In genomic region chr11:118198370-118198769, GRCh38 we compare ENCODE assay signal across 1 cellular context.
TF ChIP-seq lines count a peak whose summit lies in the region.

No MANE protein-coding gene starts in this region.

TF ChIP-seq in SK-N-SH treated with all-trans-retinoic acid at 6 μM for 48 hours, 23 proteins besides CTCF, POLR2A, EP300 and RAD21 (continued from another document):
- no peak for TF ChIP-seq OSR1 (CRISPR knock-in tag; IDR thresholded peaks at IDR 0.05)
- no peak for TF ChIP-seq RARB (CRISPR knock-in tag; IDR thresholded peaks at IDR 0.05)
- no peak for TF ChIP-seq GLIS3 (CRISPR knock-in tag; IDR thresholded peaks at IDR 0.05)
- no peak for TF ChIP-seq PPARA (CRISPR knock-in tag; IDR thresholded peaks at IDR 0.05; ENCODE audit: borderline replicate concordance)
- TF ChIP-seq, protein P1, sequence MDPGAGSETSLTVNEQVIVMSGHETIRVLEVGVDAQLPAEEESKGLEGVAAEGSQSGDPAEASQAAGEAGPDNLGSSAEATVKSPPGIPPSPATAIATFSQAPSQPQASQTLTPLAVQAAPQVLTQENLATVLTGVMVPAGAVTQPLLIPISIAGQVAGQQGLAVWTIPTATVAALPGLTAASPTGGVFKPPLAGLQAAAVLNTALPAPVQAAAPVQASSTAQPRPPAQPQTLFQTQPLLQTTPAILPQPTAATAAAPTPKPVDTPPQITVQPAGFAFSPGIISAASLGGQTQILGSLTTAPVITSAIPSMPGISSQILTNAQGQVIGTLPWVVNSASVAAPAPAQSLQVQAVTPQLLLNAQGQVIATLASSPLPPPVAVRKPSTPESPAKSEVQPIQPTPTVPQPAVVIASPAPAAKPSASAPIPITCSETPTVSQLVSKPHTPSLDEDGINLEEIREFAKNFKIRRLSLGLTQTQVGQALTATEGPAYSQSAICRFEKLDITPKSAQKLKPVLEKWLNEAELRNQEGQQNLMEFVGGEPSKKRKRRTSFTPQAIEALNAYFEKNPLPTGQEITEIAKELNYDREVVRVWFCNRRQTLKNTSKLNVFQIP (CRISPR knock-in tag; IDR thresholded peaks at IDR 0.05; ENCODE audit: borderline replicate concordance, low read depth) = no peak
- TF ChIP-seq ZNF70 (CRISPR knock-in tag; IDR thresholded peaks at IDR 0.05) = no peak
- TF ChIP-seq ARNTL (CRISPR knock-in tag; IDR thresholded peaks at IDR 0.05; ENCODE audit: borderline replicate concordance, low read depth) = no peak
- no peak for TF ChIP-seq TOX (CRISPR knock-in tag; IDR thresholded peaks at IDR 0.05; ENCODE audit: borderline replicate concordance)
- TF ChIP-seq ZC3H10 (CRISPR knock-in tag; IDR thresholded peaks at IDR 0.05) = no peak
- TF ChIP-seq ZNF8 (CRISPR knock-in tag; IDR thresholded peaks at IDR 0.05) = no peak
- TF ChIP-seq, protein P2, sequence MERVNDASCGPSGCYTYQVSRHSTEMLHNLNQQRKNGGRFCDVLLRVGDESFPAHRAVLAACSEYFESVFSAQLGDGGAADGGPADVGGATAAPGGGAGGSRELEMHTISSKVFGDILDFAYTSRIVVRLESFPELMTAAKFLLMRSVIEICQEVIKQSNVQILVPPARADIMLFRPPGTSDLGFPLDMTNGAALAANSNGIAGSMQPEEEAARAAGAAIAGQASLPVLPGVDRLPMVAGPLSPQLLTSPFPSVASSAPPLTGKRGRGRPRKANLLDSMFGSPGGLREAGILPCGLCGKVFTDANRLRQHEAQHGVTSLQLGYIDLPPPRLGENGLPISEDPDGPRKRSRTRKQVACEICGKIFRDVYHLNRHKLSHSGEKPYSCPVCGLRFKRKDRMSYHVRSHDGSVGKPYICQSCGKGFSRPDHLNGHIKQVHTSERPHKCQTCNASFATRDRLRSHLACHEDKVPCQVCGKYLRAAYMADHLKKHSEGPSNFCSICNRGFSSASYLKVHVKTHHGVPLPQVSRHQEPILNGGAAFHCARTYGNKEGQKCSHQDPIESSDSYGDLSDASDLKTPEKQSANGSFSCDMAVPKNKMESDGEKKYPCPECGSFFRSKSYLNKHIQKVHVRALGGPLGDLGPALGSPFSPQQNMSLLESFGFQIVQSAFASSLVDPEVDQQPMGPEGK (CRISPR knock-in tag; IDR thresholded peaks at IDR 0.05; ENCODE audit: borderline replicate concordance) = no peak
